ENCODE assay signal across 8 cellular contexts in genomic region chr22:35914665-35915476, GRCh38.
DNase-seq lines count a peak whose midpoint lies in the region; ATAC-seq, FAIRE-seq and TF ChIP-seq lines count a peak whose summit lies in the region.

No MANE protein-coding gene starts in this region.

- H3K4me1 ChIP-seq in Panc1 (ENCODE audit: control insufficient read depth, insufficient read depth, low read length) (peaks cover 17% of the 10 kb centered on the region), duodenal mucosa (ENCODE audit: control insufficient read depth in 1 of 2, insufficient read depth in 2 of 2, low read length in 2 of 2) (peaks cover 30 to 33% of the 10 kb centered on the region in 2 donors), liver (ENCODE audit: control insufficient read depth in 4 of 4, insufficient read depth in 4 of 4, low read length in 3 of 4) (peaks cover 5 to 57% (median 44%) of the 10 kb centered on the region in 4 donors), suprapubic skin (peaks cover 67% of the 10 kb centered on the region)

- 3% methylated on average over 9 of the region's 9 CpGs for WGBS in liver
- 5% methylated on average over 9 of the region's 9 CpGs for WGBS in suprapubic skin

- in situ Hi-C loops in Panc1 (cut with HindIII; ENCODE audit: low pct_unique_long_range_greater_than_20kb, low sequenced_read_pairs) = no loop called here

- peak overlapping the region; percentile 15 to 45 for H3K9ac ChIP-seq in duodenal mucosa (ENCODE audit: low read depth in 1 of 2, low read length in 2 of 2)
- peak overlapping the region in 1 of 2 donors; percentile 64 for H3K9ac ChIP-seq in liver (ENCODE audit: low read depth in 1 of 2, low read length in 2 of 2)

- TF ChIP-seq POLR2A in suprapubic skin (IDR thresholded peaks at IDR 0.05) = no peak

- intact Hi-C loops in Panc1 (cut with micrococcal nuclease; ENCODE audit: unreplicated experiment) = loop anchor here (10.0 kb wide), 1 partner anchor 290 kb away; no protein-coding TSS in a partner anchor

- H3K4me3 ChIP-seq in Panc1 (ENCODE audit: low read depth in 2 of 2, low read length in 2 of 2) (peak overlapping the region; percentile 31 to 56), duodenal mucosa (ENCODE audit: low read depth in 1 of 2, low read length in 2 of 2) (peak overlapping the region; percentile 57 to 73), liver (ENCODE audit: low read depth in 1 of 3, low read length in 3 of 3) (peak overlapping the region; percentile 19 to 59 (median 41)), suprapubic skin (peak overlapping the region; percentile 49)

- no peaks in the 10 kb centered on the region for H3K36me3 ChIP-seq in Panc1 (ENCODE audit: control insufficient read depth, insufficient read depth, low read length)
- no peaks in the 10 kb centered on the region for H3K36me3 ChIP-seq in duodenal mucosa (ENCODE audit: control insufficient read depth in 1 of 2, insufficient read depth in 2 of 2, low read length in 2 of 2)
- H3K36me3 ChIP-seq in liver (ENCODE audit: control insufficient read depth in 4 of 4, insufficient read depth in 3 of 4, low read depth in 1 of 4, low read length in 3 of 4) = no peaks in the 10 kb centered on the region
- H3K36me3 ChIP-seq in suprapubic skin = no peaks in the 10 kb centered on the region

- TF ChIP-seq RAD21 in liver (IDR thresholded peaks at IDR 0.05) = peak; percentile 30 to 57

- H3K9me3 ChIP-seq in Panc1 (ENCODE audit: control insufficient read depth, insufficient read depth, low read depth, low read length) = no peaks in the 10 kb centered on the region
- no peaks in the 10 kb centered on the region for H3K9me3 ChIP-seq in duodenal mucosa (ENCODE audit: control insufficient read depth in 1 of 2, low read length in 2 of 2)
- H3K9me3 ChIP-seq in liver (ENCODE audit: control insufficient read depth in 4 of 4, low read length in 3 of 4) = no peaks in the 10 kb centered on the region
- H3K9me3 ChIP-seq in suprapubic skin = no peaks in the 10 kb centered on the region

- TF ChIP-seq CTCF in C4-2B (conservative IDR thresholded peaks at IDR 0.05) (no peak), Panc1 (IDR thresholded peaks at IDR 0.05) (no peak), liver (IDR thresholded peaks at IDR 0.05; ENCODE audit: low read depth, low read length, missing input control) (no peak), suprapubic skin (IDR thresholded peaks at IDR 0.05) (no peak), D721Med (IDR thresholded peaks at IDR 0.05; ENCODE audit: insufficient read depth, missing control alignments) (no peak)

- CTCF ChIA-PET in Panc1 (lab: Charles Lee) = interaction anchor here (0.6 kb wide), 1 partner anchor 485 kb away, joined by 7 read pairs; no protein-coding TSS in a partner anchor

- FAIRE-seq in D721Med (lab: Jason Lieb, UNC) = no peak

- POLR2A ChIA-PET in Panc1 (lab: Charles Lee) = interaction anchor here (0.6 to 0.7 kb wide), 3 partner anchors 7 to 391 kb away, joined by 3 to 8 read pairs (median 4); no protein-coding TSS in a partner anchor

- DNase-seq in HuH-7.5 (ENCODE audit: low spot score) (peak; percentile 45), Panc1 (ENCODE audit: low read depth, low spot score) (peak; percentile 30), suprapubic skin (ENCODE audit: low spot score in 2 of 2) (no peak), D721Med (ENCODE audit: insufficient read length, low spot score) (no peak)

- H3K27me3 ChIP-seq in Panc1 (ENCODE audit: control insufficient read depth, insufficient read depth, low read length) (no peaks in the 10 kb centered on the region), duodenal mucosa (ENCODE audit: control insufficient read depth in 1 of 2, insufficient read depth in 2 of 2, low read length in 2 of 2) (no peaks in the 10 kb centered on the region), liver (ENCODE audit: control insufficient read depth in 4 of 4, insufficient read depth in 4 of 4, low read length in 3 of 4) (no peaks in the 10 kb centered on the region), suprapubic skin (no peaks in the 10 kb centered on the region)

- H3K27ac ChIP-seq in C4-2B (peak overlapping the region; percentile 86; the same call in 1 of the 2 replicates), Panc1 (ENCODE audit: low read length) (peak overlapping the region; percentile 74), duodenal mucosa (ENCODE audit: low read depth, low read length) (no peak overlapping the region), liver (ENCODE audit: low read depth in 1 of 2, low read length in 2 of 2) (peak overlapping the region; percentile 59 to 77), suprapubic skin (peak overlapping the region; percentile 92)

- peak; percentile 91 for ATAC-seq in Panc1
- ATAC-seq in HG02642 (IDR thresholded peaks at IDR 0.05; ENCODE audit: poor library complexity, unreplicated experiment) = no peak

- BruUV-seq in Panc1 (replicated peaks; lab: Mats Ljungman, UMichigan) = no TSS peak

- no peak for TF ChIP-seq EP300 in suprapubic skin (IDR thresholded peaks at IDR 0.05)

TF ChIP-seq in liver, 16 proteins besides CTCF, POLR2A, EP300 and RAD21:
- TF ChIP-seq HNF4A (conservative IDR thresholded peaks at IDR 0.05) (peak; percentile 37 to 45), YY1 (IDR thresholded peaks at IDR 0.05) (peak; percentile 79), FOXA2 (IDR thresholded peaks at IDR 0.05) (peak; percentile 36), EGR1 (IDR thresholded peaks at IDR 0.05; ENCODE audit: low read depth in 2 of 2) (no peak), JUND (IDR thresholded peaks at IDR 0.05) (peak; percentile 4 to 22), SP1 (IDR thresholded peaks at IDR 0.05) (peak; percentile 44)
TF ChIP-seq in liver: peak in this region for 5.

Comparison
In these comparisons a context has a peak if more than half of its experiments do, and no peak if none do; other contexts are left out.
1. DNase-seq: peak in HuH-7.5 (single experiment) and Panc1 (single experiment); none in suprapubic skin (0 of 2) and D721Med (single experiment).
2. Peak in every context shown above with its lines, with median percentiles within 50 percentile points of each other: H3K4me3 ChIP-seq.